1 cellular context compared by ENCODE assay signal in genomic region chr3:184017672-184018423, GRCh38.
TF ChIP-seq lines count a peak whose summit lies in the region.

ABCC5 (minus strand) TSS chr3:184017884; CDS start chr3:184014392, 3,492 bp downstream.

TF ChIP-seq in HepG2, 621 proteins besides CTCF, POLR2A, EP300 and RAD21 (continues in another document):
- TF ChIP-seq, protein P1, sequence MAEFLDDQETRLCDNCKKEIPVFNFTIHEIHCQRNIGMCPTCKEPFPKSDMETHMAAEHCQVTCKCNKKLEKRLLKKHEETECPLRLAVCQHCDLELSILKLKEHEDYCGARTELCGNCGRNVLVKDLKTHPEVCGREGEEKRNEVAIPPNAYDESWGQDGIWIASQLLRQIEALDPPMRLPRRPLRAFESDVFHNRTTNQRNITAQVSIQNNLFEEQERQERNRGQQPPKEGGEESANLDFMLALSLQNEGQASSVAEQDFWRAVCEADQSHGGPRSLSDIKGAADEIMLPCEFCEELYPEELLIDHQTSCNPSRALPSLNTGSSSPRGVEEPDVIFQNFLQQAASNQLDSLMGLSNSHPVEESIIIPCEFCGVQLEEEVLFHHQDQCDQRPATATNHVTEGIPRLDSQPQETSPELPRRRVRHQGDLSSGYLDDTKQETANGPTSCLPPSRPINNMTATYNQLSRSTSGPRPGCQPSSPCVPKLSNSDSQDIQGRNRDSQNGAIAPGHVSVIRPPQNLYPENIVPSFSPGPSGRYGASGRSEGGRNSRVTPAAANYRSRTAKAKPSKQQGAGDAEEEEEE (CRISPR knock-in tag; IDR thresholded peaks at IDR 0.05; ENCODE audit: borderline replicate concordance), result no peak; the same call in 1 of the 2 replicates
- TF ChIP-seq KAT2B (IDR thresholded peaks at IDR 0.05; ENCODE audit: borderline replicate concordance, low read depth, low read length), result no peak
- TF ChIP-seq REPIN1 (CRISPR knock-in tag; IDR thresholded peaks at IDR 0.05; ENCODE audit: borderline replicate concordance, low read depth), result peak; percentile 64; the same call in 1 of the 2 replicates
- TF ChIP-seq NFIC (IDR thresholded peaks at IDR 0.05; ENCODE audit: low read length), result no peak
- TF ChIP-seq RNF2 (conservative IDR thresholded peaks at IDR 0.05; ENCODE audit: low read depth), result peak; percentile 56; the same call in 1 of the 2 replicates
- TF ChIP-seq ZNF441 (CRISPR knock-in tag; IDR thresholded peaks at IDR 0.05; ENCODE audit: borderline replicate concordance), result no peak
- peak; percentile 76 for TF ChIP-seq IRF2 (CRISPR knock-in tag; IDR thresholded peaks at IDR 0.05)
- no peak for TF ChIP-seq MAFF (IDR thresholded peaks at IDR 0.05; ENCODE audit: low read depth, low read length)
- TF ChIP-seq, protein P2, sequence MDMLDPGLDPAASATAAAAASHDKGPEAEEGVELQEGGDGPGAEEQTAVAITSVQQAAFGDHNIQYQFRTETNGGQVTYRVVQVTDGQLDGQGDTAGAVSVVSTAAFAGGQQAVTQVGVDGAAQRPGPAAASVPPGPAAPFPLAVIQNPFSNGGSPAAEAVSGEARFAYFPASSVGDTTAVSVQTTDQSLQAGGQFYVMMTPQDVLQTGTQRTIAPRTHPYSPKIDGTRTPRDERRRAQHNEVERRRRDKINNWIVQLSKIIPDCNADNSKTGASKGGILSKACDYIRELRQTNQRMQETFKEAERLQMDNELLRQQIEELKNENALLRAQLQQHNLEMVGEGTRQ (IDR thresholded peaks at IDR 0.05; ENCODE audit: low read depth, low read length), result no peak
- TF ChIP-seq, protein P2 (CRISPR knock-in tag; IDR thresholded peaks at IDR 0.05; ENCODE audit: borderline replicate concordance), result no peak
- no peak for TF ChIP-seq PREB (CRISPR knock-in tag; IDR thresholded peaks at IDR 0.05)
- no peak for TF ChIP-seq SOX5 (CRISPR knock-in tag; IDR thresholded peaks at IDR 0.05; ENCODE audit: borderline replicate concordance)
- no peak; the same call in 1 of the 2 replicates for TF ChIP-seq ZNF567 (CRISPR knock-in tag; IDR thresholded peaks at IDR 0.05; ENCODE audit: borderline replicate concordance)
- TF ChIP-seq GFI1 (CRISPR knock-in tag; IDR thresholded peaks at IDR 0.05; ENCODE audit: borderline replicate concordance), result 0 out of 2 replicates have a peak, but pooled peaks have one; percentile 10
- peak; percentile 74 for TF ChIP-seq ZNF761 (CRISPR knock-in tag; conservative IDR thresholded peaks at IDR 0.05)
- peak; percentile 62; the same call in 1 of the 2 replicates for TF ChIP-seq GMEB1 (CRISPR knock-in tag; IDR thresholded peaks at IDR 0.05; ENCODE audit: borderline replicate concordance)
- TF ChIP-seq ZMYM2 (CRISPR knock-in tag; IDR thresholded peaks at IDR 0.05), result peak; percentile 16; the same call in 1 of the 2 replicates
- TF ChIP-seq, protein P3, sequence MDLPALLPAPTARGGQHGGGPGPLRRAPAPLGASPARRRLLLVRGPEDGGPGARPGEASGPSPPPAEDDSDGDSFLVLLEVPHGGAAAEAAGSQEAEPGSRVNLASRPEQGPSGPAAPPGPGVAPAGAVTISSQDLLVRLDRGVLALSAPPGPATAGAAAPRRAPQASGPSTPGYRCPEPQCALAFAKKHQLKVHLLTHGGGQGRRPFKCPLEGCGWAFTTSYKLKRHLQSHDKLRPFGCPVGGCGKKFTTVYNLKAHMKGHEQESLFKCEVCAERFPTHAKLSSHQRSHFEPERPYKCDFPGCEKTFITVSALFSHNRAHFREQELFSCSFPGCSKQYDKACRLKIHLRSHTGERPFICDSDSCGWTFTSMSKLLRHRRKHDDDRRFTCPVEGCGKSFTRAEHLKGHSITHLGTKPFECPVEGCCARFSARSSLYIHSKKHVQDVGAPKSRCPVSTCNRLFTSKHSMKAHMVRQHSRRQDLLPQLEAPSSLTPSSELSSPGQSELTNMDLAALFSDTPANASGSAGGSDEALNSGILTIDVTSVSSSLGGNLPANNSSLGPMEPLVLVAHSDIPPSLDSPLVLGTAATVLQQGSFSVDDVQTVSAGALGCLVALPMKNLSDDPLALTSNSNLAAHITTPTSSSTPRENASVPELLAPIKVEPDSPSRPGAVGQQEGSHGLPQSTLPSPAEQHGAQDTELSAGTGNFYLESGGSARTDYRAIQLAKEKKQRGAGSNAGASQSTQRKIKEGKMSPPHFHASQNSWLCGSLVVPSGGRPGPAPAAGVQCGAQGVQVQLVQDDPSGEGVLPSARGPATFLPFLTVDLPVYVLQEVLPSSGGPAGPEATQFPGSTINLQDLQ (CRISPR knock-in tag; IDR thresholded peaks at IDR 0.05), result no peak
- no peak for TF ChIP-seq NR3C1 (CRISPR knock-in tag; IDR thresholded peaks at IDR 0.05)
- TF ChIP-seq, protein P4, sequence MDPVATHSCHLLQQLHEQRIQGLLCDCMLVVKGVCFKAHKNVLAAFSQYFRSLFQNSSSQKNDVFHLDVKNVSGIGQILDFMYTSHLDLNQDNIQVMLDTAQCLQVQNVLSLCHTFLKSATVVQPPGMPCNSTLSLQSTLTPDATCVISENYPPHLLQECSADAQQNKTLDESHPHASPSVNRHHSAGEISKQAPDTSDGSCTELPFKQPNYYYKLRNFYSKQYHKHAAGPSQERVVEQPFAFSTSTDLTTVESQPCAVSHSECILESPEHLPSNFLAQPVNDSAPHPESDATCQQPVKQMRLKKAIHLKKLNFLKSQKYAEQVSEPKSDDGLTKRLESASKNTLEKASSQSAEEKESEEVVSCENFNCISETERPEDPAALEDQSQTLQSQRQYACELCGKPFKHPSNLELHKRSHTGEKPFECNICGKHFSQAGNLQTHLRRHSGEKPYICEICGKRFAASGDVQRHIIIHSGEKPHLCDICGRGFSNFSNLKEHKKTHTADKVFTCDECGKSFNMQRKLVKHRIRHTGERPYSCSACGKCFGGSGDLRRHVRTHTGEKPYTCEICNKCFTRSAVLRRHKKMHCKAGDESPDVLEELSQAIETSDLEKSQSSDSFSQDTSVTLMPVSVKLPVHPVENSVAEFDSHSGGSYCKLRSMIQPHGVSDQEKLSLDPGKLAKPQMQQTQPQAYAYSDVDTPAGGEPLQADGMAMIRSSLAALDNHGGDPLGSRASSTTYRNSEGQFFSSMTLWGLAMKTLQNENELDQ (CRISPR knock-in tag; IDR thresholded peaks at IDR 0.05; ENCODE audit: borderline replicate concordance), result no peak
- TF ChIP-seq ZNF251 (CRISPR knock-in tag; IDR thresholded peaks at IDR 0.05), result 0 out of 2 replicates have a peak, but pooled peaks have one; percentile 14
- TF ChIP-seq, protein P5, sequence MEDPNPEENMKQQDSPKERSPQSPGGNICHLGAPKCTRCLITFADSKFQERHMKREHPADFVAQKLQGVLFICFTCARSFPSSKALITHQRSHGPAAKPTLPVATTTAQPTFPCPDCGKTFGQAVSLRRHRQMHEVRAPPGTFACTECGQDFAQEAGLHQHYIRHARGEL (CRISPR knock-in tag; IDR thresholded peaks at IDR 0.05), result no peak
- TF ChIP-seq ZNF224 (CRISPR knock-in tag; IDR thresholded peaks at IDR 0.05), result peak; percentile 66; the same call in 1 of the 2 replicates
- TF ChIP-seq, protein P6, sequence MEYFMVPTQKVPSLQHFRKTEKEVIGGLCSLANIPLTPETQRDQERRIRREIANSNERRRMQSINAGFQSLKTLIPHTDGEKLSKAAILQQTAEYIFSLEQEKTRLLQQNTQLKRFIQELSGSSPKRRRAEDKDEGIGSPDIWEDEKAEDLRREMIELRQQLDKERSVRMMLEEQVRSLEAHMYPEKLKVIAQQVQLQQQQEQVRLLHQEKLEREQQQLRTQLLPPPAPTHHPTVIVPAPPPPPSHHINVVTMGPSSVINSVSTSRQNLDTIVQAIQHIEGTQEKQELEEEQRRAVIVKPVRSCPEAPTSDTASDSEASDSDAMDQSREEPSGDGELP (IDR thresholded peaks at IDR 0.05; ENCODE audit: borderline replicate concordance, low read depth), result no peak
- TF ChIP-seq MBNL3 (CRISPR knock-in tag; conservative IDR thresholded peaks at IDR 0.05), result no peak
- no peak for TF ChIP-seq XBP1 (CRISPR knock-in tag; IDR thresholded peaks at IDR 0.05)
- 0 out of 2 replicates have a peak, but pooled peaks have one; percentile 17 for TF ChIP-seq SNAPC2 (CRISPR knock-in tag; IDR thresholded peaks at IDR 0.05)
- TF ChIP-seq MZF1 (CRISPR knock-in tag; IDR thresholded peaks at IDR 0.05; ENCODE audit: borderline replicate concordance), result no peak
- TF ChIP-seq GTF2F1 (IDR thresholded peaks at IDR 0.05; ENCODE audit: low read length), result no peak
- 0 out of 2 replicates have a peak, but pooled peaks have one; percentile 43 for TF ChIP-seq ZNF451 (CRISPR knock-in tag; IDR thresholded peaks at IDR 0.05)
- TF ChIP-seq ZNF850 (CRISPR knock-in tag; conservative IDR thresholded peaks at IDR 0.05), result no peak
- peak; percentile 70 for TF ChIP-seq MXD1 (CRISPR knock-in tag; IDR thresholded peaks at IDR 0.05)
- TF ChIP-seq NR2F1 (CRISPR knock-in tag; IDR thresholded peaks at IDR 0.05), result no peak
- TF ChIP-seq CCAR2 (optimal IDR thresholded peaks at IDR 0.05; ENCODE audit: low read depth, low read length), result no peak
- TF ChIP-seq ZKSCAN8 (CRISPR knock-in tag; IDR thresholded peaks at IDR 0.05; ENCODE audit: borderline replicate concordance), result peak; percentile 52; the same call in 1 of the 2 replicates
- no peak for TF ChIP-seq SOX13 (IDR thresholded peaks at IDR 0.05)
- TF ChIP-seq SOX13 (CRISPR knock-in tag; conservative IDR thresholded peaks at IDR 0.05 in 1 of 2, IDR thresholded peaks at IDR 0.05 in 1 of 2), result 0 out of 4 replicates have a peak, but pooled peaks of 1 of the 2 experiments have one; percentile 13
- TF ChIP-seq, protein P7, sequence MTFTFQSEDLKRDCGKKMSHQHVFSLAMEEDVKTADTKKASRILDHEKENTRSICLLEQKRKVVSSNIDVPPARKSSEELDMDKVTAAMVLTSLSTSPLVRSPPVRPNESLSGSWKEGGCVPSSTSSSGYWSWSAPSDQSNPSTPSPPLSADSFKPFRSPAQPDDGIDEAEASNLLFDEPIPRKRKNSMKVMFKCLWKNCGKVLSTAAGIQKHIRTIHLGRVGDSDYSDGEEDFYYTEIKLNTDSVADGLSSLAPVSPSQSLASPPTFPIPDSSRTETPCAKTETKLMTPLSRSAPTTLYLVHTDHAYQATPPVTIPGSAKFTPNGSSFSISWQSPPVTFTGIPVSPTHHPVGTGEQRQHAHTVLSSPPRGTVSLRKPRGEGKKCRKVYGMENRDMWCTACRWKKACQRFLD (CRISPR knock-in tag; IDR thresholded peaks at IDR 0.05; ENCODE audit: borderline replicate concordance), result peak; percentile 38; the same call in 1 of the 2 replicates
- 0 out of 2 replicates have a peak, but pooled peaks have one; percentile 40 for TF ChIP-seq ZNF138 (CRISPR knock-in tag; IDR thresholded peaks at IDR 0.05; ENCODE audit: low read depth)
- no peak; the same call in 1 of the 2 replicates for TF ChIP-seq ZSCAN21 (CRISPR knock-in tag; IDR thresholded peaks at IDR 0.05; ENCODE audit: borderline replicate concordance)
- TF ChIP-seq GTF3A (CRISPR knock-in tag; conservative IDR thresholded peaks at IDR 0.05), result peak; percentile 39; the same call in 1 of the 2 replicates
- TF ChIP-seq, protein P8, sequence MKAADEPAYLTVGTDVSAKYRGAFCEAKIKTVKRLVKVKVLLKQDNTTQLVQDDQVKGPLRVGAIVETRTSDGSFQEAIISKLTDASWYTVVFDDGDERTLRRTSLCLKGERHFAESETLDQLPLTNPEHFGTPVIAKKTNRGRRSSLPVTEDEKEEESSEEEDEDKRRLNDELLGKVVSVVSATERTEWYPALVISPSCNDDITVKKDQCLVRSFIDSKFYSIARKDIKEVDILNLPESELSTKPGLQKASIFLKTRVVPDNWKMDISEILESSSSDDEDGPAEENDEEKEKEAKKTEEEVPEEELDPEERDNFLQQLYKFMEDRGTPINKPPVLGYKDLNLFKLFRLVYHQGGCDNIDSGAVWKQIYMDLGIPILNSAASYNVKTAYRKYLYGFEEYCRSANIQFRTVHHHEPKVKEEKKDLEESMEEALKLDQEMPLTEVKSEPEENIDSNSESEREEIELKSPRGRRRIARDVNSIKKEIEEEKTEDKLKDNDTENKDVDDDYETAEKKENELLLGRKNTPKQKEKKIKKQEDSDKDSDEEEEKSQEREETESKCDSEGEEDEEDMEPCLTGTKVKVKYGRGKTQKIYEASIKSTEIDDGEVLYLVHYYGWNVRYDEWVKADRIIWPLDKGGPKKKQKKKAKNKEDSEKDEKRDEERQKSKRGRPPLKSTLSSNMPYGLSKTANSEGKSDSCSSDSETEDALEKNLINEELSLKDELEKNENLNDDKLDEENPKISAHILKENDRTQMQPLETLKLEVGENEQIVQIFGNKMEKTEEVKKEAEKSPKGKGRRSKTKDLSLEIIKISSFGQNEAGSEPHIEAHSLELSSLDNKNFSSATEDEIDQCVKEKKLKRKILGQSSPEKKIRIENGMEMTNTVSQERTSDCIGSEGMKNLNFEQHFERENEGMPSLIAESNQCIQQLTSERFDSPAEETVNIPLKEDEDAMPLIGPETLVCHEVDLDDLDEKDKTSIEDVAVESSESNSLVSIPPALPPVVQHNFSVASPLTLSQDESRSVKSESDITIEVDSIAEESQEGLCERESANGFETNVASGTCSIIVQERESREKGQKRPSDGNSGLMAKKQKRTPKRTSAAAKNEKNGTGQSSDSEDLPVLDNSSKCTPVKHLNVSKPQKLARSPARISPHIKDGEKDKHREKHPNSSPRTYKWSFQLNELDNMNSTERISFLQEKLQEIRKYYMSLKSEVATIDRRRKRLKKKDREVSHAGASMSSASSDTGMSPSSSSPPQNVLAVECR (CRISPR knock-in tag; IDR thresholded peaks at IDR 0.05; ENCODE audit: borderline replicate concordance), result peak; percentile 87; the same call in 1 of the 2 replicates
- no peak; the same call in 1 of the 2 replicates for TF ChIP-seq ZMYM3 (CRISPR knock-in tag; IDR thresholded peaks at IDR 0.05)
